24 cellular contexts compared by ENCODE assay signal in genomic region chr21:17727361-17727760, GRCh38.
"Had no signal": no experiment of that assay in that cellular context is flagged by ENCODE, and none has a peak within 500 bp of the region (broad histone marks: within the 10 kb centered on the region; RNA-seq: fewer than 3 reads in every experiment).

No MANE protein-coding gene starts in this region.

- H3K4me1 ChIP-seq: colonic mucosa, esophagus muscularis mucosa, gastrocnemius medialis, gastroesophageal sphincter had no signal

- ATAC-seq: effector memory CD8-positive, alpha-beta T cell; esophagus mucosa; foreskin keratinocyte; gastrocnemius medialis; gastroesophageal sphincter; heart left ventricle; heart right ventricle had no signal

- H3K9me3 ChIP-seq: colonic mucosa, esophagus muscularis mucosa, esophagus squamous epithelium, gastrocnemius medialis, gastroesophageal sphincter, heart left ventricle, heart right ventricle had no signal

- H3K36me3 ChIP-seq: colonic mucosa, esophagus muscularis mucosa, esophagus squamous epithelium, gastrocnemius medialis, gastroesophageal sphincter, heart left ventricle, heart right ventricle had no signal

- DNase-seq: colonic mucosa; cortex of kidney; dermis blood vessel endothelial cell; dorsolateral prefrontal cortex; effector CD4-positive, alpha-beta T cell; effector CD8-positive, alpha-beta T cell; effector memory CD4-positive, alpha-beta T cell; effector memory CD8-positive, alpha-beta T cell; endodermal cell; erythroblast; esophagus squamous epithelium; foreskin fibroblast; foreskin keratinocyte; foreskin melanocyte; gastrocnemius medialis; glutamatergic neuron; head of caudate nucleus; heart left ventricle; heart right ventricle had no signal

- H3K4me3 ChIP-seq: colonic mucosa, coronary artery, dorsolateral prefrontal cortex, esophagus muscularis mucosa, esophagus squamous epithelium, gastrocnemius medialis, gastroesophageal sphincter, heart left ventricle, heart right ventricle had no signal

- H3K27me3 ChIP-seq: colonic mucosa, dorsolateral prefrontal cortex, esophagus muscularis mucosa, esophagus squamous epithelium, foreskin keratinocyte, gastrocnemius medialis, gastroesophageal sphincter, heart left ventricle, heart right ventricle had no signal

- H3K27ac ChIP-seq: colonic mucosa, coronary artery, epithelial cell of prostate, esophagus muscularis mucosa, esophagus squamous epithelium, foreskin keratinocyte, gastrocnemius medialis, gastroesophageal sphincter, heart left ventricle, heart right ventricle had no signal
